In genomic region chr5:179222246-179223017, GRCh38 we compare ENCODE assay signal across 23 cellular contexts.
"Had no signal": no experiment of that assay in that cellular context is flagged by ENCODE, and none has a peak within 500 bp of the region (broad histone marks: within the 10 kb centered on the region; RNA-seq: fewer than 3 reads in every experiment).

No MANE protein-coding gene starts in this region.

- H3K9me3 ChIP-seq: adrenal gland, ascending aorta, colonic mucosa, esophagus squamous epithelium, gastrocnemius medialis, prostate gland had no signal

- H3K27me3 ChIP-seq: adrenal gland, ascending aorta, brain microvascular endothelial cell, colonic mucosa, dorsolateral prefrontal cortex, esophagus squamous epithelium, gastrocnemius medialis, upper lobe of left lung had no signal

- ATAC-seq: activated CD4-positive, alpha-beta T cell treated with anti-CD3 and anti-CD28 coated beads for 36 hours; gastrocnemius medialis; naive thymus-derived CD4-positive, alpha-beta T cell; stimulated activated naive CD8-positive, alpha-beta T cell treated with anti-CD3 and anti-CD28 coated beads, Interleukin-15, Interleukin-2, amounts not matched to agents 100 U/mL and 50 U/mL, for 24 hours; T-cell had no signal

- DNase-seq: activated B cell treated with CpG ODN at 0.5 μM for 24 hours; activated CD4-positive, alpha-beta T cell treated with anti-CD3 and anti-CD28 coated beads for 36 hours; activated CD4-positive, alpha-beta T cell treated with anti-CD3 and anti-CD28 coated beads, Interleukin-2, amount 50 U/mL, for 4 hours; activated gamma-delta T cell treated with Interleukin-2 at 50 U/mL for 16 hours; activated T-cell treated with anti-CD3 and anti-CD28 coated beads for 4 hours; adrenal gland; brain microvascular endothelial cell; colonic mucosa; esophagus squamous epithelium; gastrocnemius medialis; head of caudate nucleus; naive thymus-derived CD4-positive, alpha-beta T cell; stimulated activated CD4-positive, alpha-beta T cell treated with anti-CD3 and anti-CD28 coated beads, Interleukin-4, amount 100 ng/mL, for 24 hours; stimulated activated naive CD8-positive, alpha-beta T cell treated with anti-CD3 and anti-CD28 coated beads, Interleukin-15, Interleukin-2, amounts not matched to agents 100 U/mL and 50 U/mL, for 24 hours; T-cell; upper lobe of left lung had no signal

- H3K4me1 Mint-ChIP-seq: activated B cell treated with CpG ODN at 0.5 μM for 24 hours; activated CD4-positive, alpha-beta T cell treated with anti-CD3 and anti-CD28 coated beads for 36 hours; central memory CD8-positive, alpha-beta T cell; naive thymus-derived CD4-positive, alpha-beta T cell; neural crest cell; T-cell had no signal

- H3K27ac ChIP-seq: adrenal gland, ascending aorta, brain microvascular endothelial cell, colonic mucosa, dorsolateral prefrontal cortex, esophagus squamous epithelium, gastrocnemius medialis, prostate gland, upper lobe of left lung had no signal

- H3K4me3 ChIP-seq: adrenal gland, ascending aorta, colonic mucosa, dorsolateral prefrontal cortex, esophagus squamous epithelium, gastrocnemius medialis, lung, prostate gland, upper lobe of left lung had no signal

- H3K27me3 Mint-ChIP-seq: activated B cell treated with CpG ODN at 0.5 μM for 24 hours; activated CD4-positive, alpha-beta T cell treated with anti-CD3 and anti-CD28 coated beads for 36 hours; activated naive CD8-positive, alpha-beta T cell; central memory CD8-positive, alpha-beta T cell had no signal

- H3K27ac Mint-ChIP-seq: activated B cell treated with CpG ODN at 0.5 μM for 24 hours; activated CD4-positive, alpha-beta T cell treated with anti-CD3 and anti-CD28 coated beads for 36 hours; activated naive CD8-positive, alpha-beta T cell; T-cell had no signal

- H3K4me1 ChIP-seq: adrenal gland, ascending aorta, colonic mucosa, gastrocnemius medialis, prostate gland, upper lobe of left lung had no signal

- H3K36me3 ChIP-seq: adrenal gland, ascending aorta, brain microvascular endothelial cell, colonic mucosa, esophagus squamous epithelium, gastrocnemius medialis, prostate gland, upper lobe of left lung had no signal

- H3K4me3 Mint-ChIP-seq: activated B cell treated with CpG ODN at 0.5 μM for 24 hours; activated CD4-positive, alpha-beta T cell treated with anti-CD3 and anti-CD28 coated beads for 36 hours; activated naive CD8-positive, alpha-beta T cell; central memory CD8-positive, alpha-beta T cell; naive thymus-derived CD4-positive, alpha-beta T cell; neural crest cell; T-cell had no signal

- H3K36me3 Mint-ChIP-seq: activated naive CD8-positive, alpha-beta T cell; T-cell had no signal
